1 cellular context compared by ENCODE assay signal in the genomic region with DNA sequence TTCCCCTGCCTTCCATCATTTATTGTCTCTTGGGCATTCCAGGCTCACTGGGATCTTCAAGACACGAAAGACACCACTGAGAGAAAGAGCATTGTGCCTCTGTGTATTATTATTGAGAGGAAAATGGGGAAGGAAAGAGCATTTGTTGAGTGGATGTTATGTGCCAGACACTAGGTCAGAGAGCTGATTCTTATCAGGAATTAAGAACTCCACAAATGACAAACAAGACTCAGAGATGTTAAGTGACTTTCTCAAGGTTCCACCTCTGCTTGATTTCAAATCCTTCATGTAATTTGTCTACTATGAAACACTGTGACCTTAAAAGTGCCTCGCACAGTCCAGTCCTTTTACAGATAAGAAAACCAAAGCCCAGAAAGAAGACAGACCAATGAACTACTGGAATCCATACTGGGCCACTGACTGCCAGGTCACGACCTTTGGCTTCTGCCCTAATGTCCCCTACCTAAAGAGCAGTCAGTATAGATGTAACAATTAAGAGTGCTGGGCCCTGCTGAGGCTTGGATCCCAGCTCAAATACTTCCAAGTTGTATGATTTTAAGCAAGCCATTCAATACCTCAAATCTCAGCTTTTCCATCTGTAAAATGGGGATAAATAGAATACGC.
TF ChIP-seq lines count a peak whose summit lies in the region.

No MANE protein-coding gene starts in this region.

TF ChIP-seq in neural cell, 6 proteins besides CTCF, POLR2A, EP300 and RAD21 (continued from another document):
- no peak for TF ChIP-seq REST (IDR thresholded peaks at IDR 0.05; ENCODE audit: borderline replicate concordance)
- no peak for TF ChIP-seq TAF1 (IDR thresholded peaks at IDR 0.05; ENCODE audit: low read depth)
